In genomic region chr6:128280960-128281359, GRCh38 we compare ENCODE assay signal across 1 cellular context.
TF ChIP-seq lines count a peak whose summit lies in the region.

No MANE protein-coding gene starts in this region.

TF ChIP-seq in HepG2, 621 proteins besides CTCF, POLR2A, EP300 and RAD21 (continued from another document):
- TF ChIP-seq ARID5B (CRISPR knock-in tag; IDR thresholded peaks at IDR 0.05) (peak; percentile 68), ZBED4 (CRISPR knock-in tag; IDR thresholded peaks at IDR 0.05; ENCODE audit: borderline replicate concordance) (0 out of 2 replicates have a peak, but pooled peaks have one; percentile 28), PPARG (CRISPR knock-in tag; conservative IDR thresholded peaks at IDR 0.05) (0 out of 2 replicates have a peak, but pooled peaks have one; percentile 38), ZMYM2 (CRISPR knock-in tag; IDR thresholded peaks at IDR 0.05) (0 out of 2 replicates have a peak, but pooled peaks have one; percentile 69)
